In genomic region chr11:71139516-71140205, GRCh38 we compare ENCODE assay signal across 10 cellular contexts.
DNase-seq lines count a peak whose midpoint lies in the region; TF ChIP-seq lines count a peak whose summit lies in the region.
"Had no signal": no experiment of that assay in that cellular context is flagged by ENCODE, and none has a peak within 500 bp of the region (broad histone marks: within the 10 kb centered on the region; RNA-seq: fewer than 3 reads in every experiment).

No MANE protein-coding gene starts in this region.

- WGBS in esophagus muscularis mucosa, result 29% methylated on average over 12 of the region's 16 CpGs

- no peaks in the 10 kb centered on the region for H3K27me3 ChIP-seq in esophagus muscularis mucosa

- no peaks in the 10 kb centered on the region for H3K9me3 ChIP-seq in esophagus muscularis mucosa
- H3K9me3 ChIP-seq: esophagus squamous epithelium had no signal

- intact Hi-C loops in esophagus muscularis mucosa (cut with DNase I), result no loop called here

- no peak overlapping the region for H3K27ac ChIP-seq in esophagus muscularis mucosa (replicated peaks in 1 of 4)

- no peak for TF ChIP-seq POLR2A in esophagus muscularis mucosa (IDR thresholded peaks at IDR 0.05; ENCODE audit: low read depth)

- H3K4me3 ChIP-seq in esophagus muscularis mucosa, result no peak overlapping the region
- H3K4me3 ChIP-seq: esophagus squamous epithelium had no signal

- H3K4me1 ChIP-seq in esophagus muscularis mucosa, result peaks cover 0 to 11% (median 9%) of the 10 kb centered on the region in 4 donors

- TF ChIP-seq EP300 in esophagus muscularis mucosa (IDR thresholded peaks at IDR 0.05), result no peak

- TF ChIP-seq CTCF in esophagus muscularis mucosa (IDR thresholded peaks at IDR 0.05), result no peak

- CTCF ChIA-PET in HEK293T (lab: Yijun Ruan, JAX), result no interaction called here

- H3K36me3 ChIP-seq in esophagus muscularis mucosa, result no peaks in the 10 kb centered on the region
- H3K36me3 ChIP-seq: esophagus squamous epithelium had no signal

- DNase-seq in AG20443 (ENCODE audit: low spot score) (peak; percentile 43), NCI-H2171 (lab: John Stamatoyannopoulos, UW) (peak; percentile 11), foreskin melanocyte (peak; percentile 11), occipital lobe (lab: John Stamatoyannopoulos, UW) (peak; percentile 73), HEK293T (ENCODE audit: extremely low spot score) (no peak), NOMO-1 (lab: John Stamatoyannopoulos, UW; ENCODE audit: unreplicated experiment in 2 of 2) (no peak), esophagus muscularis mucosa (ENCODE audit: extremely low spot score) (no peak)
- no peak for DNase-seq in effector CD8-positive, alpha-beta T cell (lab: John Stamatoyannopoulos, UW)
- DNase-seq: activated CD4-positive, alpha-beta T cell treated with anti-CD3 and anti-CD28 coated beads for 1 hour; esophagus squamous epithelium had no signal

- POLR2A ChIA-PET in HEK293T (lab: Yijun Ruan, JAX), result no interaction called here

TF ChIP-seq in HEK293T, 16 proteins besides CTCF, POLR2A, EP300 and RAD21:
- no peak for TF ChIP-seq FOXM1 (IDR thresholded peaks at IDR 0.05; ENCODE audit: borderline replicate concordance)
- TF ChIP-seq BHLHE40 (IDR thresholded peaks at IDR 0.05; ENCODE audit: borderline replicate concordance), result no peak
- no peak for TF ChIP-seq HDGF (IDR thresholded peaks at IDR 0.05; ENCODE audit: borderline replicate concordance)
- TF ChIP-seq ELF4 (IDR thresholded peaks at IDR 0.05), result no peak
- TF ChIP-seq SUZ12 (IDR thresholded peaks at IDR 0.05), result no peak
- no peak for TF ChIP-seq ZNF384 (IDR thresholded peaks at IDR 0.05)
- TF ChIP-seq CTBP1 (IDR thresholded peaks at IDR 0.05; ENCODE audit: borderline replicate concordance), result no peak
- TF ChIP-seq, protein P1, sequence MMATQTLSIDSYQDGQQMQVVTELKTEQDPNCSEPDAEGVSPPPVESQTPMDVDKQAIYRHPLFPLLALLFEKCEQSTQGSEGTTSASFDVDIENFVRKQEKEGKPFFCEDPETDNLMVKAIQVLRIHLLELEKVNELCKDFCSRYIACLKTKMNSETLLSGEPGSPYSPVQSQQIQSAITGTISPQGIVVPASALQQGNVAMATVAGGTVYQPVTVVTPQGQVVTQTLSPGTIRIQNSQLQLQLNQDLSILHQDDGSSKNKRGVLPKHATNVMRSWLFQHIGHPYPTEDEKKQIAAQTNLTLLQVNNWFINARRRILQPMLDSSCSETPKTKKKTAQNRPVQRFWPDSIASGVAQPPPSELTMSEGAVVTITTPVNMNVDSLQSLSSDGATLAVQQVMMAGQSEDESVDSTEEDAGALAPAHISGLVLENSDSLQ (IDR thresholded peaks at IDR 0.05), result no peak
- TF ChIP-seq NFRKB (IDR thresholded peaks at IDR 0.05), result no peak
- no peak for TF ChIP-seq SP1 (IDR thresholded peaks at IDR 0.05)
- TF ChIP-seq ARNT (IDR thresholded peaks at IDR 0.05), result no peak
- TF ChIP-seq FOXA1 (IDR thresholded peaks at IDR 0.05), result no peak
- TF ChIP-seq FOXK2 (IDR thresholded peaks at IDR 0.05), result no peak
- no peak for TF ChIP-seq TARDBP (IDR thresholded peaks at IDR 0.05)
- no peak for TF ChIP-seq L3MBTL2 (conservative IDR thresholded peaks at IDR 0.05)

Comparison
In these comparisons a context has a peak if more than half of its experiments do, and no peak if none do; other contexts are left out.
1. DNase-seq: peak in AG20443 (single experiment), NCI-H2171 (single experiment), foreskin melanocyte (single experiment) and occipital lobe (single experiment); none in HEK293T (single experiment), effector CD8-positive, alpha-beta T cell (single experiment), NOMO-1 (0 of 2) and esophagus muscularis mucosa (single experiment).